In the genomic region with DNA sequence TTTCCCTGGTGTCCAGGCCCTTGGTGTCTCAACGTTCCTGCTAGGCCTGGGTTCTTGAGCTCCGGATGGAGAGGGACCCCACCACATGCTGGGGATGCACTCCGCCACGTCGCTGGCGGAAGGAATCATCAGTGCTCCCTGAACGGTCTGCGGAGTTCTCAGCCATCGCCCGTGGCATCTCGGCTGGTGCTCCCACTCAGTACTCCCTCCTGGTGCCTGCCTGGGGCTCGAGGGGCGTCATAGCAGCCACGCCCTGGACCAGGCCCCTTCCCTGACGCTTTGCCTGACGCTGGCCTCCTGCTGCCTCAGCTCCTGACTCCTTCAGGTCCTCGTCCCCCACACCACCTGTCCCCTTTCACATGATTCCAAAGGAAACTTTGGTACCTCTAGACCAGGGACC, we compare ENCODE assay signal across 20 cellular contexts.
"Had no signal": no experiment of that assay in that cellular context is flagged by ENCODE, and none has a peak within 500 bp of the region (broad histone marks: within the 10 kb centered on the region; RNA-seq: fewer than 3 reads in every experiment).

No MANE protein-coding gene starts in this region.

- H3K27me3 ChIP-seq: breast epithelium, hepatocyte, testis had no signal

- H3K27ac Mint-ChIP-seq: activated B cell treated with CpG ODN at 0.5 μM for 24 hours; activated CD4-positive, alpha-beta memory T cell treated with anti-CD3 and anti-CD28 coated beads for 36 hours; activated CD4-positive, alpha-beta T cell treated with anti-CD3 and anti-CD28 coated beads for 36 hours; activated naive CD8-positive, alpha-beta T cell treated with anti-CD3 and anti-CD28 coated beads for 36 hours; endodermal cell; natural killer cell treated with Interleukin-12 subunit alpha and Interleukin-12 subunit beta and Interleukin-15 and Interleukin-18, amount 100 ng/mL, for 72 hours; T-helper 1 cell treated with Interleukin-12 subunit alpha and Interleukin-12 subunit beta and Interleukin-4 antibody, amounts not matched to agents 30 μg/mL and 1 μg/mL, for 36 hours; type B pancreatic cell had no signal

- H3K4me1 Mint-ChIP-seq: activated B cell treated with CpG ODN at 0.5 μM for 24 hours; activated CD4-positive, alpha-beta T cell treated with anti-CD3 and anti-CD28 coated beads for 36 hours; activated naive CD8-positive, alpha-beta T cell treated with anti-CD3 and anti-CD28 coated beads for 36 hours; immature natural killer cell had no signal

- H3K9me3 ChIP-seq: breast epithelium, lower lobe of right lung, testis had no signal

- H3K4me2 ChIP-seq: hepatocyte had no signal

- DNase-seq: activated B cell treated with CpG ODN at 0.5 μM for 24 hours; activated CD4-positive, alpha-beta memory T cell treated with anti-CD3 and anti-CD28 coated beads for 36 hours; activated CD4-positive, alpha-beta T cell treated with anti-CD3 and anti-CD28 coated beads for 36 hours; activated naive CD4-positive, alpha-beta T cell treated with Interleukin-2 at 50 U/mL for 16 hours; activated naive CD8-positive, alpha-beta T cell treated with anti-CD3 and anti-CD28 coated beads for 36 hours; activated T-cell treated with anti-CD3 and anti-CD28 coated beads, Interleukin-2, amount 50 U/mL, for 48 hours; cerebellar nuclear complex; endodermal cell; immature natural killer cell; lower lobe of right lung; stimulated activated CD4-positive, alpha-beta T cell treated with anti-CD3 and anti-CD28 coated beads, Interleukin-2, amount 100 ng/mL, for 48 hours; stimulated activated naive CD4-positive, alpha-beta T cell; T1000; testis had no signal

- H3K4me3 ChIP-seq: breast epithelium, coronary artery, hepatocyte, lower lobe of right lung, testis had no signal

- H3K4me3 Mint-ChIP-seq: activated B cell treated with CpG ODN at 0.5 μM for 24 hours; activated CD4-positive, alpha-beta memory T cell treated with anti-CD3 and anti-CD28 coated beads for 36 hours; activated CD4-positive, alpha-beta T cell treated with anti-CD3 and anti-CD28 coated beads for 36 hours; activated naive CD8-positive, alpha-beta T cell treated with anti-CD3 and anti-CD28 coated beads for 36 hours; endodermal cell; immature natural killer cell; natural killer cell treated with Interleukin-12 subunit alpha and Interleukin-12 subunit beta and Interleukin-15 and Interleukin-18, amount 100 ng/mL, for 72 hours; T-helper 1 cell treated with Interleukin-12 subunit alpha and Interleukin-12 subunit beta and Interleukin-4 antibody, amounts not matched to agents 30 μg/mL and 1 μg/mL, for 36 hours had no signal

- H3K27ac ChIP-seq: coronary artery, lower lobe of right lung, testis had no signal

- H3K36me3 ChIP-seq: breast epithelium, lower lobe of right lung had no signal

- H3K9me3 Mint-ChIP-seq: activated naive CD8-positive, alpha-beta T cell treated with anti-CD3 and anti-CD28 coated beads for 36 hours; endodermal cell; natural killer cell treated with Interleukin-12 subunit alpha and Interleukin-12 subunit beta and Interleukin-15 and Interleukin-18, amount 100 ng/mL, for 72 hours; T-helper 1 cell treated with Interleukin-12 subunit alpha and Interleukin-12 subunit beta and Interleukin-4 antibody, amounts not matched to agents 30 μg/mL and 1 μg/mL, for 36 hours; type B pancreatic cell had no signal

- H2AFZ ChIP-seq: hepatocyte had no signal

- H3K36me3 Mint-ChIP-seq: activated CD4-positive, alpha-beta memory T cell treated with anti-CD3 and anti-CD28 coated beads for 36 hours; activated naive CD8-positive, alpha-beta T cell treated with anti-CD3 and anti-CD28 coated beads for 36 hours; immature natural killer cell; natural killer cell treated with Interleukin-12 subunit alpha and Interleukin-12 subunit beta and Interleukin-15 and Interleukin-18, amount 100 ng/mL, for 72 hours had no signal
